Comparison of ENCODE assay signal across 1 cellular context in genomic region chr12:54207539-54208267, GRCh38.
TF ChIP-seq lines count a peak whose summit lies in the region.

No MANE protein-coding gene starts in this region.

TF ChIP-seq in GM23338, 12 proteins besides CTCF, POLR2A, EP300 and RAD21 (continued from another document):
- no peak for TF ChIP-seq ZNF462 (CRISPR knock-in tag; IDR thresholded peaks at IDR 0.05)
